In the genomic region with DNA sequence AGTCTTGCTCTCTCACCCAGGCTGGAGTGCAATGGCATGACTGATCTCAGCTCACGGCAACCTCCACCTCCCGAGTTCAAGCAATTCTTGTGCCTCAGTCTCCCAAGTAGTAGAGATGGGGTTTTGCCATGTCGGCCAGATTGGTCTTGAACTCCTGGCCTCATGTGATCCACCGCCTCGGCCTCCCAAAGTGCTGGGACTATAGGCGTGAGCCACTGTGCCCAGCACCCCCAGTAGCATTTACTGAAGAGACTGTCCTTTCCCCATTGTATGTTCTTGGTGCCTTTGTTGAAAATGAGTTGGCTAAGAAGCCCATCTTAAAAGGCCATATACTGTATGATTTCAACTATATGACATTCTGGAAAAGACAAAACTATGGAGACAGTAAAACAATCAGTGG, we compare ENCODE assay signal across 14 cellular contexts. TPM values are rescaled to one million over a fixed set of nuclear protein-coding genes. Genes with fewer than 3 reads are reported as not detected.
DNase-seq lines count a peak whose midpoint lies in the region; ATAC-seq and TF ChIP-seq lines count a peak whose summit lies in the region.
"Not testable (repeated sequence)": the region's sequence is repeated elsewhere in the genome, so short reads cannot be mapped to it uniquely, and the experiment has no call there.
"Had no signal": no experiment of that assay in that cellular context is flagged by ENCODE, and none has a peak within 500 bp of the region (broad histone marks: within the 10 kb centered on the region; RNA-seq: fewer than 3 reads in every experiment).

No MANE protein-coding gene starts in this region.

- not testable (repeated sequence) for ATAC-seq in sciatic nerve, upper lobe of right lung

- H3K4me1 ChIP-seq in upper lobe of right lung = not testable (repeated sequence)

- intact Hi-C loops in sciatic nerve (cut with DNase I) = not testable (repeated sequence)
- intact Hi-C loops in upper lobe of right lung (cut with DNase I) = loop anchor here (10.0 kb wide), 1 partner anchor 345 kb away; no protein-coding TSS in a partner anchor

- TF ChIP-seq CTCF in upper lobe of right lung (IDR thresholded peaks at IDR 0.05) = not testable (repeated sequence)

- not testable (repeated sequence) for H3K4me3 ChIP-seq in upper lobe of right lung

- not testable (repeated sequence) for H3K27ac ChIP-seq in upper lobe of right lung

- not testable (repeated sequence) for H3K36me3 ChIP-seq in upper lobe of right lung

- not testable (repeated sequence) for H3K27me3 ChIP-seq in upper lobe of right lung

- DNase-seq in mesenteric fat pad (ENCODE audit: low spot score) (peak; percentile 55), sciatic nerve (ENCODE audit: low spot score) (peak; percentile 18), upper lobe of right lung (peak; percentile 27)

- H3K9me3 ChIP-seq in upper lobe of right lung = not testable (repeated sequence)

RNA-seq across cellular contexts. Expression of gene VPS37C, which starts 19.0 kb away (rescaled TPM):
- total RNA-seq in mesenteric fat pad (21.5 TPM), sciatic nerve (23.1 TPM), upper lobe of right lung (30.2 TPM)

RNA-seq across cellular contexts. Expression of gene PGA3, which starts 23.1 kb away (rescaled TPM):
- total RNA-seq in mesenteric fat pad (47.2 TPM), sciatic nerve (not detected), upper lobe of right lung (not detected)
- total RNA-seq: A172; A673; B cell; Caco-2; Calu3; CD4-positive, alpha-beta memory T cell; CD4-positive, alpha-beta T cell; CD4-positive, CD25-positive, alpha-beta regulatory T cell; CD8-positive, alpha-beta memory T cell; CD8-positive, alpha-beta T cell; Daoy had no signal

RNA-seq across cellular contexts. Expression of gene PGA4, which starts 41.9 kb away (rescaled TPM):
- total RNA-seq in mesenteric fat pad (20.6 TPM), sciatic nerve (not detected), upper lobe of right lung (0.67 TPM)
- total RNA-seq: A172; A673; B cell; Caco-2; Calu3; CD4-positive, alpha-beta memory T cell; CD4-positive, alpha-beta T cell; CD4-positive, CD25-positive, alpha-beta regulatory T cell; CD8-positive, alpha-beta memory T cell; CD8-positive, alpha-beta T cell; Daoy had no signal

Comparison
In these comparisons a context has a peak if more than half of its experiments do, and no peak if none do; other contexts are left out.
1. RNA of gene PGA3, which starts 23.1 kb away (total RNA-seq): 47.2 TPM in mesenteric fat pad (single experiment); not detected in sciatic nerve (single experiment) and not detected in upper lobe of right lung (single experiment); every median in the first group is over 10 times any median in the second.
2. RNA of gene PGA4, which starts 41.9 kb away (total RNA-seq): 20.6 TPM in mesenteric fat pad (single experiment); 0.67 TPM in upper lobe of right lung (single experiment) and not detected in sciatic nerve (single experiment); every median in the first group is over 10 times any median in the second.
3. Peak in every context shown above with its lines, with median percentiles within 50 percentile points of each other: DNase-seq.